Comparison of ENCODE assay signal across 27 cellular contexts in genomic region chr3:10973196-10973595, GRCh38. TPM values are rescaled to one million over a fixed set of nuclear protein-coding genes. Genes with fewer than 3 reads are reported as not detected.
"Had no signal": no experiment of that assay in that cellular context is flagged by ENCODE, and none has a peak within 500 bp of the region (broad histone marks: within the 10 kb centered on the region; RNA-seq: fewer than 3 reads in every experiment).

No MANE protein-coding gene starts in this region.

- H3K36me3 ChIP-seq: cardiac muscle cell, left ventricle myocardium inferior, right atrium auricular region, suprapubic skin, transverse colon, uterus had no signal

- H3K4me1 ChIP-seq: foreskin keratinocyte, left ventricle myocardium inferior, psoas muscle, right atrium auricular region, suprapubic skin, uterus had no signal

- H3K9me3 Mint-ChIP-seq: activated CD4-positive, alpha-beta T cell treated with anti-CD3 and anti-CD28 coated beads, Interleukin-2, amount 10 ng/mL, durations not matched to agents 7 days and 5 days; activated CD8-positive, alpha-beta T cell treated with anti-CD3 and anti-CD28 coated beads for 36 hours; activated naive CD8-positive, alpha-beta T cell treated with anti-CD3 and anti-CD28 coated beads, Interleukin-2, amount 50 U/mL, for 24 hours; dendritic cell treated with granulocyte-macrophage colony-stimulating factor and Interleukin-4, amounts not matched to agents 40 ng/mL and 50 ng/mL, for 4 days; mesothelial cell of epicardium; stimulated activated naive CD8-positive, alpha-beta T cell treated with anti-CD3 and anti-CD28 coated beads, Interleukin-15, amount 100 ng/mL, for 72 hours; T-helper 1 cell treated with Interleukin-12 subunit alpha and Interleukin-12 subunit beta and Interleukin-4 antibody, amounts not matched to agents 30 μg/mL and 1 μg/mL, for 36 hours had no signal

- H3K27ac ChIP-seq: cardiac muscle cell, foreskin keratinocyte, left ventricle myocardium inferior, psoas muscle, right atrium auricular region, suprapubic skin, transverse colon, uterus had no signal

- H3K4me1 Mint-ChIP-seq: activated CD4-positive, alpha-beta T cell treated with anti-CD3 and anti-CD28 coated beads, Interleukin-2, amount 10 ng/mL, durations not matched to agents 7 days and 5 days; activated CD8-positive, alpha-beta memory T cell treated with anti-CD3 and anti-CD28 coated beads, Interleukin-2, amount 10 ng/mL, durations not matched to agents 7 days and 5 days; activated naive CD8-positive, alpha-beta T cell treated with anti-CD3 and anti-CD28 coated beads, Interleukin-2, amount 50 U/mL, for 24 hours; mesothelial cell of epicardium had no signal

- H3K27ac Mint-ChIP-seq: activated CD4-positive, alpha-beta T cell treated with anti-CD3 and anti-CD28 coated beads, Interleukin-2, amount 10 ng/mL, durations not matched to agents 7 days and 5 days; activated CD8-positive, alpha-beta memory T cell treated with anti-CD3 and anti-CD28 coated beads, Interleukin-2, amount 10 ng/mL, durations not matched to agents 7 days and 5 days; activated CD8-positive, alpha-beta T cell treated with anti-CD3 and anti-CD28 coated beads for 36 hours; activated naive CD8-positive, alpha-beta T cell treated with anti-CD3 and anti-CD28 coated beads, Interleukin-2, amount 50 U/mL, for 24 hours; dendritic cell treated with granulocyte-macrophage colony-stimulating factor and Interleukin-4, amounts not matched to agents 40 ng/mL and 50 ng/mL, for 4 days; mesothelial cell of epicardium; naive thymus-derived CD8-positive, alpha-beta T cell; stimulated activated naive CD8-positive, alpha-beta T cell treated with anti-CD3 and anti-CD28 coated beads, Interleukin-15, amount 100 ng/mL, for 72 hours; T-helper 1 cell treated with Interleukin-12 subunit alpha and Interleukin-12 subunit beta and Interleukin-4 antibody, amounts not matched to agents 30 μg/mL and 1 μg/mL, for 36 hours had no signal

- DNase-seq: activated CD4-positive, alpha-beta T cell treated with anti-CD3 and anti-CD28 coated beads, Interleukin-2, amount 10 ng/mL, durations not matched to agents 7 days and 5 days; activated CD8-positive, alpha-beta memory T cell treated with anti-CD3 and anti-CD28 coated beads, Interleukin-2, amount 10 ng/mL, durations not matched to agents 7 days and 5 days; activated CD8-positive, alpha-beta T cell treated with anti-CD3 and anti-CD28 coated beads for 36 hours; activated gamma-delta T cell; activated naive CD4-positive, alpha-beta T cell treated with anti-CD3 and anti-CD28 coated beads, Interleukin-2, amount 50 U/mL, for 16 hours; activated naive CD8-positive, alpha-beta T cell treated with anti-CD3 and anti-CD28 coated beads, Interleukin-2, amount 50 U/mL, for 24 hours; activated T-cell treated with anti-CD3 and anti-CD28 coated beads for 4 hours; effector CD4-positive, alpha-beta T cell; foreskin keratinocyte; hippocampal formation; kidney glomerular epithelial cell; left ventricle myocardium inferior; mammary epithelial cell; naive thymus-derived CD8-positive, alpha-beta T cell; psoas muscle; stimulated activated CD4-positive, alpha-beta T cell treated with anti-CD3 and anti-CD28 coated beads, Interleukin-12 subunit alpha, Interleukin-12 subunit beta, amount 100 ng/mL, for 4 hours; stimulated activated naive CD8-positive, alpha-beta T cell treated with anti-CD3 and anti-CD28 coated beads, Interleukin-15, amount 100 ng/mL, for 72 hours; T1000; transverse colon; uterus had no signal

- H3K4me3 ChIP-seq: cardiac muscle cell, left ventricle myocardium inferior, psoas muscle, right atrium auricular region, suprapubic skin, transverse colon, uterus had no signal

- H3K27me3 ChIP-seq: right atrium auricular region, uterus had no signal

- H3K9me3 ChIP-seq: left ventricle myocardium inferior, psoas muscle, right atrium auricular region, suprapubic skin, transverse colon, uterus had no signal

- H3K4me3 Mint-ChIP-seq: activated CD4-positive, alpha-beta T cell treated with anti-CD3 and anti-CD28 coated beads, Interleukin-2, amount 10 ng/mL, durations not matched to agents 7 days and 5 days; activated CD8-positive, alpha-beta memory T cell treated with anti-CD3 and anti-CD28 coated beads, Interleukin-2, amount 10 ng/mL, durations not matched to agents 7 days and 5 days; activated CD8-positive, alpha-beta T cell treated with anti-CD3 and anti-CD28 coated beads for 36 hours; activated naive CD8-positive, alpha-beta T cell treated with anti-CD3 and anti-CD28 coated beads, Interleukin-2, amount 50 U/mL, for 24 hours; dendritic cell treated with granulocyte-macrophage colony-stimulating factor and Interleukin-4, amounts not matched to agents 40 ng/mL and 50 ng/mL, for 4 days; mesothelial cell of epicardium; naive thymus-derived CD8-positive, alpha-beta T cell; stimulated activated naive CD8-positive, alpha-beta T cell treated with anti-CD3 and anti-CD28 coated beads, Interleukin-15, amount 100 ng/mL, for 72 hours; T-helper 1 cell treated with Interleukin-12 subunit alpha and Interleukin-12 subunit beta and Interleukin-4 antibody, amounts not matched to agents 30 μg/mL and 1 μg/mL, for 36 hours had no signal

- ATAC-seq: activated CD4-positive, CD25-positive, alpha-beta regulatory T cell treated with anti-CD3 and anti-CD28 coated beads, Interleukin-2, amount 50 U/mL, for 24 hours; activated CD8-positive, alpha-beta memory T cell treated with anti-CD3 and anti-CD28 coated beads, Interleukin-2, amount 10 ng/mL, durations not matched to agents 7 days and 5 days; activated CD8-positive, alpha-beta T cell treated with anti-CD3 and anti-CD28 coated beads for 36 hours; activated naive CD8-positive, alpha-beta T cell treated with anti-CD3 and anti-CD28 coated beads, Interleukin-2, amount 50 U/mL, for 24 hours; foreskin keratinocyte; naive thymus-derived CD8-positive, alpha-beta T cell; psoas muscle; stimulated activated naive CD8-positive, alpha-beta T cell treated with anti-CD3 and anti-CD28 coated beads, Interleukin-15, amount 100 ng/mL, for 72 hours had no signal

- H3K36me3 Mint-ChIP-seq: activated CD8-positive, alpha-beta memory T cell treated with anti-CD3 and anti-CD28 coated beads, Interleukin-2, amount 10 ng/mL, durations not matched to agents 7 days and 5 days; mesothelial cell of epicardium; naive thymus-derived CD8-positive, alpha-beta T cell had no signal

RNA-seq across cellular contexts. Expression of gene SLC6A1, which starts 19.4 kb away (rescaled TPM):
- total RNA-seq: activated CD4-positive, alpha-beta T cell treated with anti-CD3 and anti-CD28 coated beads, Interleukin-2, amount 10 ng/mL, durations not matched to agents 7 days and 5 days; activated CD8-positive, alpha-beta memory T cell treated with anti-CD3 and anti-CD28 coated beads, Interleukin-2, amount 10 ng/mL, durations not matched to agents 7 days and 5 days; activated CD8-positive, alpha-beta T cell treated with anti-CD3 and anti-CD28 coated beads for 36 hours; cardiac muscle cell; foreskin keratinocyte; mesothelial cell of epicardium; naive thymus-derived CD8-positive, alpha-beta T cell had no signal
- polyA plus RNA-seq: cardiac muscle cell; foreskin keratinocyte; mammary epithelial cell; naive thymus-derived CD8-positive, alpha-beta T cell had no signal
